18 cellular contexts compared by ENCODE assay signal in the genomic region with DNA sequence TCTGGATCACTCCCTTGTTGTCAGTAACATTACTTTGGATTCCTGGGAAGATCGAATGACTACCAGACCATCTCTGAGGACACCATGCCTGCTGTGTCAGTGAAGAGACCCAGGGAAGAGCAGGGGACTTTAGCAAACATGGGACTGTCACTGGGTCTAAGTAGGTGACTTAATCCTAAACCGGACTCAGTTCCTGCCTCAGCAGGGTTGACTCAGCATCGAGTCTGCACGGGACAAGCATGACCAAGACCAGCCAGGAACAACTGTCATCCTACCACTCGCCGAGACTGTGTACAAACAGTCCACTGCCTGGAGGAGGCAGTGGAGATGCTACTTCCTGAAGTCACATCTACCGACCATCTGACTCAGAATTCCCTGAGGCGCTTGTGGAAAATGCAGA. TPM values are rescaled to one million over a fixed set of nuclear protein-coding genes. Genes with fewer than 3 reads are reported as not detected.
A peak's percentile ranks its signal among the peaks of the same experiment; 100 is the strongest.
DNase-seq lines count a peak whose midpoint lies in the region; ATAC-seq and TF ChIP-seq lines count a peak whose summit lies in the region.
"Had no signal": no experiment of that assay in that cellular context is flagged by ENCODE, and none has a peak within 500 bp of the region (broad histone marks: within the 10 kb centered on the region; RNA-seq: fewer than 3 reads in every experiment).

No MANE protein-coding gene starts in this region.

- no peak overlapping the region for H2BK120ac ChIP-seq in IMR-90 (ENCODE audit: low read depth, low read length)

- H2BK20ac ChIP-seq in IMR-90 (ENCODE audit: low read depth, low read length): peak overlapping the region; percentile 18; the same call in 1 of the 2 replicates

- no TSS peak for BruUV-seq in IMR-90 (replicated peaks; lab: Mats Ljungman, UMichigan)

- no peaks in the 10 kb centered on the region for H3K9me3 Mint-ChIP-seq in activated T-helper 17 cell treated with anti-CD3 and anti-CD28 coated beads, Interleukin-2, amount 50 U/mL, for 72 hours
- H3K9me3 Mint-ChIP-seq in naive thymus-derived CD4-positive, alpha-beta T cell: no peaks in the 10 kb centered on the region
- H3K9me3 Mint-ChIP-seq: dendritic cell treated with granulocyte-macrophage colony-stimulating factor and Interleukin-4, amounts not matched to agents 40 ng/mL and 50 ng/mL, for 4 days; natural killer cell had no signal

- H3K18ac ChIP-seq in IMR-90 (ENCODE audit: low read depth, low read length): no peak overlapping the region

- peak overlapping the region; percentile 40; the same call in 1 of the 2 replicates for H3K14ac ChIP-seq in IMR-90 (replicated peaks; ENCODE audit: low read depth, low read length)

- no peak for TF ChIP-seq CTCF in IMR-90 (conservative IDR thresholded peaks at IDR 0.05; ENCODE audit: low read depth, low read length)

- peaks cover 2% of the 10 kb centered on the region; the same call in 1 of the 2 replicates for H3K9me1 ChIP-seq in IMR-90 (ENCODE audit: insufficient read depth, low read length)

- H3K4me1 Mint-ChIP-seq in activated T-helper 17 cell treated with anti-CD3 and anti-CD28 coated beads, Interleukin-2, amount 50 U/mL, for 72 hours: no peaks in the 10 kb centered on the region
- no peaks in the 10 kb centered on the region for H3K4me1 Mint-ChIP-seq in naive thymus-derived CD4-positive, alpha-beta T cell
- H3K4me1 Mint-ChIP-seq: natural killer cell had no signal

- H4K5ac ChIP-seq in IMR-90 (ENCODE audit: low read depth, low read length): no peak overlapping the region

- H4K20me1 ChIP-seq in IMR-90 (ENCODE audit: insufficient read depth, low read length): no peaks in the 10 kb centered on the region

- H3K4me1 ChIP-seq in IMR-90 (ENCODE audit: control insufficient read depth, insufficient read depth, low read length): peaks cover 5% of the 10 kb centered on the region
- no peaks in the 10 kb centered on the region for H3K4me1 ChIP-seq in naive thymus-derived CD4-positive, alpha-beta T cell (ENCODE audit: control insufficient read depth in 2 of 2, insufficient read depth in 2 of 2, low read length in 2 of 2)

- 0 out of 2 replicates have a peak overlapping the region, but pooled peaks have one; percentile 12 for H3K23ac ChIP-seq in IMR-90 (ENCODE audit: low read depth, low read length)

- H3K9me3 ChIP-seq in IMR-90 (ENCODE audit: control insufficient read depth, insufficient read depth, low read length): no peaks in the 10 kb centered on the region
- H3K9me3 ChIP-seq in naive thymus-derived CD4-positive, alpha-beta T cell (ENCODE audit: control insufficient read depth in 2 of 3, low read length in 3 of 3): peaks cover 0 to 3% (median 0%) of the 10 kb centered on the region in 3 experiments
- H3K9me3 ChIP-seq: HAP-1, left ventricle myocardium inferior, tibial nerve had no signal

- ATAC-seq in IMR-90 (ENCODE audit: low read depth) (no peak), GM21515 (IDR thresholded peaks at IDR 0.05; ENCODE audit: unreplicated experiment) (no peak)
- peak; percentile 67 for ATAC-seq in activated T-helper 17 cell treated with anti-CD3 and anti-CD28 coated beads, Interleukin-2, amount 50 U/mL, for 72 hours (replicated peaks)
- peak; percentile 57 for ATAC-seq in naive thymus-derived CD4-positive, alpha-beta T cell
- ATAC-seq: natural killer cell had no signal

- H4K91ac ChIP-seq in IMR-90 (ENCODE audit: insufficient read depth, low read depth, low read length): no peak overlapping the region

- DNase-seq in NOMO-1 treated with DMSO at 0.1 percent for 48 hours (lab: John Stamatoyannopoulos, UW; ENCODE audit: unreplicated experiment): peak; percentile 1
- DNase-seq in NOMO-1 (lab: John Stamatoyannopoulos, UW; ENCODE audit: unreplicated experiment in 2 of 2): no peak
- DNase-seq in IMR-90: no peak
- DNase-seq in naive thymus-derived CD4-positive, alpha-beta T cell: no peak
- DNase-seq in NAMALWA (ENCODE audit: low spot score): no peak
- DNase-seq in NCI-H128 (lab: John Stamatoyannopoulos, UW; ENCODE audit: unreplicated experiment): no peak
- DNase-seq: activated gamma-delta T cell treated with Interleukin-2 at 50 U/mL for 16 hours, COR-L47, hypothalamus, left ventricle myocardium inferior, natural killer cell, NCI-H2029, NCI-H774 had no signal

- peaks cover 3% of the 10 kb centered on the region for H3K27me3 Mint-ChIP-seq in activated T-helper 17 cell treated with anti-CD3 and anti-CD28 coated beads, Interleukin-2, amount 50 U/mL, for 72 hours
- peaks cover 0 to 4% (median 0%) of the 10 kb centered on the region in 5 donors for H3K27me3 Mint-ChIP-seq in naive thymus-derived CD4-positive, alpha-beta T cell
- H3K27me3 Mint-ChIP-seq: dendritic cell treated with granulocyte-macrophage colony-stimulating factor and Interleukin-4, amounts not matched to agents 40 ng/mL and 50 ng/mL, for 4 days had no signal

- no peak overlapping the region for H3K27ac ChIP-seq in IMR-90 (ENCODE audit: insufficient read depth, low read length)
- H3K27ac ChIP-seq in naive thymus-derived CD4-positive, alpha-beta T cell (ENCODE audit: low read depth, low read length): no peak overlapping the region
- H3K27ac ChIP-seq: left ventricle myocardium inferior, tibial nerve had no signal

- H3K79me1 ChIP-seq in IMR-90 (ENCODE audit: low read depth in 1 of 2, low read length in 2 of 2): no peaks in the 10 kb centered on the region

- peak overlapping the region; percentile 54; the same call in 1 of the 2 replicates for H2AK5ac ChIP-seq in IMR-90 (ENCODE audit: low read depth, low read length)

- POLR2A ChIA-PET in IMR-90 (lab: Charles Lee; ENCODE audit: unreplicated experiment): no interaction called here
- POLR2A ChIA-PET in naive thymus-derived CD4-positive, alpha-beta T cell (lab: Charles Lee): no interaction called here

- no peak overlapping the region for H3K27ac Mint-ChIP-seq in activated T-helper 17 cell treated with anti-CD3 and anti-CD28 coated beads, Interleukin-2, amount 50 U/mL, for 72 hours
- no peak overlapping the region for H3K27ac Mint-ChIP-seq in naive thymus-derived CD4-positive, alpha-beta T cell
- H3K27ac Mint-ChIP-seq: dendritic cell treated with granulocyte-macrophage colony-stimulating factor and Interleukin-4, amounts not matched to agents 40 ng/mL and 50 ng/mL, for 4 days; natural killer cell had no signal

- CTCF ChIA-PET in IMR-90 (lab: Yijun Ruan, JAX): no interaction called here
- CTCF ChIA-PET in naive thymus-derived CD4-positive, alpha-beta T cell (lab: Charles Lee): interaction anchor here (1.0 kb wide), 1 partner anchor 37 kb away, joined by 4 read pairs; no protein-coding TSS in a partner anchor

- H3K27me3 ChIP-seq in IMR-90 (ENCODE audit: control insufficient read depth, insufficient read depth, low read length): no peaks in the 10 kb centered on the region
- no peaks in the 10 kb centered on the region for H3K27me3 ChIP-seq in naive thymus-derived CD4-positive, alpha-beta T cell (ENCODE audit: control insufficient read depth in 2 of 2, insufficient read depth in 2 of 2, low read length in 2 of 2)
- H3K27me3 ChIP-seq: tibial nerve had no signal

- no peak for TF ChIP-seq POLR2A in IMR-90 (IDR thresholded peaks at IDR 0.05; ENCODE audit: low read depth, low read length)

- in situ Hi-C loops in IMR-90 (cut with MboI; ENCODE audit: low sequenced_read_pairs): no loop called here

- H2AFZ ChIP-seq in IMR-90 (replicated peaks; ENCODE audit: low read length, poor library complexity): peak overlapping the region; percentile 32

- intact Hi-C loops in IMR-90 (cut with micrococcal nuclease): no loop called here
- intact Hi-C loops in naive thymus-derived CD4-positive, alpha-beta T cell (cut with micrococcal nuclease): no loop called here

- no peak overlapping the region for H3K9ac ChIP-seq in IMR-90 (ENCODE audit: low read depth, low read length)

- no peak overlapping the region for H3K4ac ChIP-seq in IMR-90 (ENCODE audit: low read depth, low read length)

- H3K56ac ChIP-seq in IMR-90 (ENCODE audit: extremely low read depth, insufficient read depth, low read length): no peak overlapping the region

- H2AK9ac ChIP-seq in IMR-90 (replicated peaks; ENCODE audit: low read depth, low read length, poor library complexity): peak overlapping the region; percentile 78

- dilution Hi-C loops in IMR-90 (cut with HindIII; ENCODE audit: low sequenced_read_pairs, unreplicated experiment): no loop called here

- no peak overlapping the region for H3K4me3 ChIP-seq in IMR-90 (ENCODE audit: insufficient read depth, low read depth, low read length)
- no peak overlapping the region for H3K4me3 ChIP-seq in naive thymus-derived CD4-positive, alpha-beta T cell (ENCODE audit: low read length)
- H3K4me3 ChIP-seq: HAP-1, left ventricle myocardium inferior, tibial nerve had no signal

- H4K8ac ChIP-seq in IMR-90 (ENCODE audit: low read depth in 2 of 2, low read length in 2 of 2): no peak overlapping the region

- TF ChIP-seq RAD21 in IMR-90 (IDR thresholded peaks at IDR 0.05; ENCODE audit: low read length): no peak

- no peak overlapping the region for H2BK5ac ChIP-seq in IMR-90 (ENCODE audit: low read depth, low read length, poor library complexity, severe bottlenecking)

- no peaks in the 10 kb centered on the region for H3K36me3 ChIP-seq in IMR-90 (ENCODE audit: control insufficient read depth, insufficient read depth, low read length)
- no peaks in the 10 kb centered on the region for H3K36me3 ChIP-seq in naive thymus-derived CD4-positive, alpha-beta T cell (ENCODE audit: control insufficient read depth in 2 of 3, insufficient read depth in 3 of 3, low read length in 3 of 3)
- H3K36me3 ChIP-seq: HAP-1, left ventricle myocardium inferior, tibial nerve had no signal

- H3K36me3 Mint-ChIP-seq in activated T-helper 17 cell treated with anti-CD3 and anti-CD28 coated beads, Interleukin-2, amount 50 U/mL, for 72 hours (ENCODE audit: low read depth): no peaks in the 10 kb centered on the region
- no peaks in the 10 kb centered on the region for H3K36me3 Mint-ChIP-seq in naive thymus-derived CD4-positive, alpha-beta T cell
- H3K36me3 Mint-ChIP-seq: natural killer cell had no signal

- no peak overlapping the region for H3K4me2 ChIP-seq in IMR-90 (ENCODE audit: low read depth, low read length)

- peak overlapping the region; percentile 14; the same call in 2 of the 3 replicates for H2BK15ac ChIP-seq in IMR-90 (ENCODE audit: low read depth, low read length)

- 64% methylated on average over 4 of the region's 8 CpGs; no CpG with 5 or more reads in 1 of the 2 experiments for WGBS in IMR-90 (ENCODE audit: extremely low coverage in 2 of 2, insufficient read length in 1 of 2), 2 experiments

- H3K4me3 Mint-ChIP-seq in activated T-helper 17 cell treated with anti-CD3 and anti-CD28 coated beads, Interleukin-2, amount 50 U/mL, for 72 hours: no peak overlapping the region
- H3K4me3 Mint-ChIP-seq in naive thymus-derived CD4-positive, alpha-beta T cell: no peak overlapping the region
- H3K4me3 Mint-ChIP-seq: dendritic cell treated with granulocyte-macrophage colony-stimulating factor and Interleukin-4, amounts not matched to agents 40 ng/mL and 50 ng/mL, for 4 days; natural killer cell had no signal

RNA-seq across cellular contexts. Expression of gene RAB4A, which starts 53.2 kb away (rescaled TPM):
- 26.2 and 33.3 TPM in 2 replicates for total RNA-seq in IMR-90 (2012; rRNA removed)
- 23.9 and 25.6 TPM in 2 replicates for polyA plus RNA-seq in IMR-90 (2012; rRNA removed)
- polyA plus RNA-seq in IMR-90 (2012; cell fraction: cytosol; rRNA removed): 24.6 and 26.8 TPM in 2 replicates
- 9.4 and 14.7 TPM in 2 replicates for polyA plus RNA-seq in IMR-90 (2012; cell fraction: nucleus; rRNA removed; ENCODE audit: low replicate concordance)
- total RNA-seq in activated T-helper 17 cell treated with anti-CD3 and anti-CD28 coated beads, Interleukin-2, amount 50 U/mL, for 72 hours: 10 to 100 TPM; 35.2 to 36.6 TPM
- 10 to 100 TPM; 24.0 to 47.9 (median 36.9) TPM for total RNA-seq in naive thymus-derived CD4-positive, alpha-beta T cell
- 10 to 100 TPM in 1 of 2 donors, 1 to 10 TPM in 1; 9.6 to 11.0 TPM for polyA plus RNA-seq in naive thymus-derived CD4-positive, alpha-beta T cell

Comparison
In these comparisons a context has a peak if more than half of its experiments do, and no peak if none do; other contexts are left out.
1. ATAC-seq: peak in activated T-helper 17 cell treated with anti-CD3 and anti-CD28 coated beads, Interleukin-2, amount 50 U/mL, for 72 hours (single experiment) and naive thymus-derived CD4-positive, alpha-beta T cell (single experiment); none in IMR-90 (single experiment) and GM21515 (single experiment).